Comparison of ENCODE assay signal across 10 cellular contexts in the genomic region with DNA sequence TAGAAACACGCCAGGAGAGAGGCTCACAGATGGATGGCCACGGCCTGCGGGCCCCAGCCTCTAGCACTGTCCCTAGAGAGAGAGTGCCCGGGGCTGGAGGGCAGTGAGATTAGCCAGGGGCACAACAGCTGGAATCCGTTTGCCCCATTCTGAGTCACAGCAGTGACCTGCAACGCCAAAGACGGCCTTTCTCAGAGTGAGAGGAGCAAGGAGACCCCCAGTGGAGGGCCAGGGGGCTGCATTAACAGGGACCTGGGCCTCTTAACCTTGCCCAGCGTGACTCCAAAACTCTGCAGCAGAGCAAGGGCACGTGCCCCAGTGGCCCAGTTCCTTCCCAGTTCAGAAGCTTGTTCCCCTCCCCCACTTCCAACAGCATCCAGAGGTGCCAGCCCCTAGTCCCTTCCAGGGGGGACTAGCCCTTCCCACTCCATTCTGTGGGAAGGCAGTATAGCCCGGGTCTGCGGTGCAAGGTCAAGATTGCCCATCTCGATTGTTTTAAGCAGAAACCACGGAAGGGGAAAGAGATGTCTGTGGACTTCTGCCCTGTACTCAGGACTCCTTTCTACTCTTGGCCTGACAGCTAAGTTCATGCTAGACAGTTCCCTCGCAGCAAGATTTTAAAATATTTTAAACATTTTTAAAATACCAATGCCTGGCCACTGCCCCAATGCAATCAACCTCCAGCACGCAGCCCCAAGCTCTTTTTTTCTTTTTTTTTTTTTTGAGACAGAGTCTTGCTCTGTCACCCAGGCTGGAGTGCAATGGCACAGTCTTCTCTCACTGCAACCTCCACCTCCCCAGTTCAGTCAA. TPM values are rescaled to one million over a fixed set of nuclear protein-coding genes. Genes with fewer than 3 reads are reported as not detected.
DNase-seq lines count a peak whose midpoint lies in the region; ATAC-seq lines count a peak whose summit lies in the region.
"Had no signal": no experiment of that assay in that cellular context is flagged by ENCODE, and none has a peak within 500 bp of the region (broad histone marks: within the 10 kb centered on the region; RNA-seq: fewer than 3 reads in every experiment).

No MANE protein-coding gene starts in this region.

- H3K4me1 Mint-ChIP-seq in stimulated activated naive B cell treated with anti-CD40 and anti-IgM and Interleukin-4, amounts not matched to agents 10 μg/mL and 1 μg/mL and 100 μg/mL, for 72 hours: peaks cover 28 to 49% of the 10 kb centered on the region in 2 donors
- no peaks in the 10 kb centered on the region for H3K4me1 Mint-ChIP-seq in effector memory CD8-positive, alpha-beta T cell (ENCODE audit: low read depth in 2 of 2)

- ATAC-seq in stimulated activated naive B cell treated with anti-CD40 and anti-IgM and Interleukin-4, amounts not matched to agents 10 μg/mL and 1 μg/mL and 100 μg/mL, for 72 hours (replicated peaks): no peak
- ATAC-seq in effector memory CD8-positive, alpha-beta T cell (replicated peaks): no peak

- no peak overlapping the region for H3K4me3 Mint-ChIP-seq in stimulated activated naive B cell treated with anti-CD40 and anti-IgM and Interleukin-4, amounts not matched to agents 10 μg/mL and 1 μg/mL and 100 μg/mL, for 72 hours
- no peak overlapping the region for H3K4me3 Mint-ChIP-seq in effector memory CD8-positive, alpha-beta T cell

- peak; percentile 50 for DNase-seq in activated effector memory CD4-positive, alpha-beta T cell treated with anti-CD3 and anti-CD28 coated beads, Interleukin-2, amount 50 U/mL, for 16 hours
- no peak for DNase-seq in activated effector memory CD4-positive, alpha-beta T cell treated with Interleukin-2 at 50 U/mL for 16 hours
- DNase-seq in SK-MEL-5 (ENCODE audit: low read depth, low spot score) (peak; percentile 13), iPS DF 19.7 (ENCODE audit: low read depth, low spot score) (peak; percentile 38), NCI-H2196 treated with DMSO at 0.1 percent for 48 hours (lab: John Stamatoyannopoulos, UW; ENCODE audit: unreplicated experiment) (no peak), NCI-H1105 (lab: John Stamatoyannopoulos, UW) (no peak)
- no peak for DNase-seq in stimulated activated naive B cell treated with anti-CD40 and anti-IgM and Interleukin-4, amounts not matched to agents 10 μg/mL and 1 μg/mL and 100 μg/mL, for 72 hours
- DNase-seq in effector memory CD8-positive, alpha-beta T cell: no peak
- DNase-seq: activated T-cell treated with anti-CD3 and anti-CD28 coated beads, Interleukin-2, amount 50 U/mL, for 48 hours; kidney glomerular epithelial cell had no signal

- no peaks in the 10 kb centered on the region for H3K27me3 Mint-ChIP-seq in stimulated activated naive B cell treated with anti-CD40 and anti-IgM and Interleukin-4, amounts not matched to agents 10 μg/mL and 1 μg/mL and 100 μg/mL, for 72 hours
- H3K27me3 Mint-ChIP-seq in effector memory CD8-positive, alpha-beta T cell: peaks cover 6 to 47% of the 10 kb centered on the region in 2 donors

- in situ Hi-C loops in SK-MEL-5 (cut with HindIII; ENCODE audit: low pct_unique_long_range_greater_than_20kb, low sequenced_read_pairs): no loop called here

- no peaks in the 10 kb centered on the region for H3K9me3 Mint-ChIP-seq in stimulated activated naive B cell treated with anti-CD40 and anti-IgM and Interleukin-4, amounts not matched to agents 10 μg/mL and 1 μg/mL and 100 μg/mL, for 72 hours
- no peaks in the 10 kb centered on the region for H3K9me3 Mint-ChIP-seq in effector memory CD8-positive, alpha-beta T cell

- no peaks in the 10 kb centered on the region for H3K36me3 Mint-ChIP-seq in stimulated activated naive B cell treated with anti-CD40 and anti-IgM and Interleukin-4, amounts not matched to agents 10 μg/mL and 1 μg/mL and 100 μg/mL, for 72 hours
- peaks cover 2% of the 10 kb centered on the region for H3K36me3 Mint-ChIP-seq in effector memory CD8-positive, alpha-beta T cell (ENCODE audit: insufficient read depth)

- peak overlapping the region; percentile 79 for H3K27ac Mint-ChIP-seq in stimulated activated naive B cell treated with anti-CD40 and anti-IgM and Interleukin-4, amounts not matched to agents 10 μg/mL and 1 μg/mL and 100 μg/mL, for 72 hours
- H3K27ac Mint-ChIP-seq in effector memory CD8-positive, alpha-beta T cell: peak overlapping the region in 1 of 2 donors; percentile 69

RNA-seq across cellular contexts. Expression of a gene that starts 50.9 kb away (rescaled TPM):
- 1.7 and 2.2 TPM in 2 replicates for total RNA-seq in SK-MEL-5 (2014; rRNA removed; shearing (Covaris generic))
- polyA plus RNA-seq in SK-MEL-5 (2015; cell fraction: cytosol; rRNA removed): 2.7 and 3.0 TPM in 2 replicates
- 3.0 TPM in 2 replicates for polyA plus RNA-seq in SK-MEL-5 (2015; cell fraction: nucleus; rRNA removed)

Comparison
In these comparisons a context has a peak if more than half of its experiments do, and no peak if none do; other contexts are left out.
1. DNase-seq: peak in activated effector memory CD4-positive, alpha-beta T cell treated with anti-CD3 and anti-CD28 coated beads, Interleukin-2, amount 50 U/mL, for 16 hours (single experiment), SK-MEL-5 (single experiment) and iPS DF 19.7 (single experiment); none in activated effector memory CD4-positive, alpha-beta T cell treated with Interleukin-2 at 50 U/mL for 16 hours (single experiment), stimulated activated naive B cell treated with anti-CD40 and anti-IgM and Interleukin-4, amounts not matched to agents 10 μg/mL and 1 μg/mL and 100 μg/mL, for 72 hours (single experiment), NCI-H2196 treated with DMSO at 0.1 percent for 48 hours (single experiment), effector memory CD8-positive, alpha-beta T cell (0 of 3) and NCI-H1105 (single experiment).